ENCODE assay signal across 23 cellular contexts in the genomic region with DNA sequence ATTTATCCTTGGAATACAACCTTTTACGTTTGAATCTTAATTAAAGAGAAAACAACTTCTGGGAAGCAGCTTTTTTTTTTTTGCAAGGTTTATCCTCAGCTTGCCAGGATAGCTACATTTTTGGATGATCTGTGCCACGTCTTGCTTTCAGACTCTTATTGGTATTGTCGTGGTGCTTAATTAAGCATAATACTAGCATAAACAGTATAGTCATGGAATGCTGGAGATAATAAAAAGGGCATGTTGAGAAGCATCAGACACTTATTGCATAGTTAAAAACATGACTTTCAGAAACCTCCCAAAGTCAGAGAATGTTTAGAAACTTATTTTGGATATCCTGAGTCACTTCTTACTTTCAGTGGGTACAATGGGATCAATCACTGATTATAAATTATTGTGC.
"Had no signal": no experiment of that assay in that cellular context is flagged by ENCODE, and none has a peak within 500 bp of the region (broad histone marks: within the 10 kb centered on the region; RNA-seq: fewer than 3 reads in every experiment).

No MANE protein-coding gene starts in this region.

- H3K27ac ChIP-seq: Peyer's patch, RWPE1, SJSA1 had no signal

- H3K4me1 ChIP-seq: Peyer's patch had no signal

- H3K4me3 ChIP-seq: Peyer's patch, SJSA1 had no signal

- DNase-seq: activated B cell treated with CpG ODN at 0.5 μM for 24 hours; activated CD4-positive, alpha-beta T cell treated with anti-CD3 and anti-CD28 coated beads for 1 hour; activated CD4-positive, alpha-beta T cell treated with anti-CD3 and anti-CD28 coated beads, Interleukin-2, amount 10 ng/mL, durations not matched to agents 24 days and 14 days; activated CD4-positive, alpha-beta T cell treated with anti-CD3 and anti-CD28 coated beads, Interleukin-2, amount 50 U/mL, for 48 hours; activated CD8-positive, alpha-beta memory T cell treated with anti-CD3 and anti-CD28 coated beads, Interleukin-2, amount 10 ng/mL, durations not matched to agents 7 days and 5 days; activated effector memory CD4-positive, alpha-beta T cell treated with anti-CD3 and anti-CD28 coated beads, Interleukin-2, amount 50 U/mL, for 16 hours; activated naive CD4-positive, alpha-beta T cell treated with Interleukin-2 at 50 U/mL for 16 hours; activated naive CD8-positive, alpha-beta T cell treated with anti-CD3 and anti-CD28 coated beads, Interleukin-2, amount 50 U/mL, for 24 hours; activated T-cell treated with anti-CD3 and anti-CD28 coated beads, Interleukin-2, amount 50 U/mL, for 24 hours; amygdala; Kasumi-1; KBM-7; NCI-H146; NCI-H187 treated with DMSO at 0.1 percent for 48 hours; NCI-H2081 treated with DMSO at 0.1 percent for 48 hours; NCI-H524; OCI-M1; Peyer's patch; SHP77; T-helper 17 cell; T-helper 9 cell had no signal

- H3K27me3 ChIP-seq: Peyer's patch, SJSA1 had no signal

- H3K36me3 ChIP-seq: Peyer's patch, SJSA1 had no signal

- ATAC-seq: activated CD8-positive, alpha-beta memory T cell treated with anti-CD3 and anti-CD28 coated beads, Interleukin-2, amount 10 ng/mL, durations not matched to agents 7 days and 5 days; activated naive CD8-positive, alpha-beta T cell treated with anti-CD3 and anti-CD28 coated beads, Interleukin-2, amount 50 U/mL, for 24 hours; T-helper 17 cell had no signal

- H3K9me3 ChIP-seq: Peyer's patch, SJSA1 had no signal
